ENCODE assay signal across 15 cellular contexts in genomic region chr15:83115831-83116565, GRCh38. TPM values are rescaled to one million over a fixed set of nuclear protein-coding genes. Genes with fewer than 3 reads are reported as not detected.
DNase-seq lines count a peak whose midpoint lies in the region; ATAC-seq and TF ChIP-seq lines count a peak whose summit lies in the region.
"Had no signal": no experiment of that assay in that cellular context is flagged by ENCODE, and none has a peak within 500 bp of the region (broad histone marks: within the 10 kb centered on the region; RNA-seq: fewer than 3 reads in every experiment).

No MANE protein-coding gene starts in this region.

- no peaks in the 10 kb centered on the region for H3K9me3 Mint-ChIP-seq in activated CD8-positive, alpha-beta T cell treated with anti-CD3 and anti-CD28 coated beads, Interleukin-2, amount 10 ng/mL, durations not matched to agents 7 days and 5 days (ENCODE audit: insufficient read depth)
- peaks cover 3% of the 10 kb centered on the region; the same call in 2 of the 3 replicates for H3K9me3 Mint-ChIP-seq in GM23338
- H3K9me3 Mint-ChIP-seq: activated T-cell treated with anti-CD3 and anti-CD28 coated beads, Interleukin-2, amount 50 U/mL, for 4 hours; neural progenitor cell had no signal

- no peak for TF ChIP-seq CTCF in GM23338 (conservative IDR thresholded peaks at IDR 0.05; ENCODE audit: low read depth in 2 of 2)
- TF ChIP-seq CTCF in ovary (IDR thresholded peaks at IDR 0.05), result no peak

- 90 to 94% (median 91%) methylated on average over 11 of the region's 11 CpGs for WGBS in ovary, 3 donors

- H3K27ac ChIP-seq in GM23338 (ENCODE audit: low read depth), result no peak overlapping the region
- H3K27ac ChIP-seq in ovary, result no peak overlapping the region
- H3K27ac ChIP-seq: ascending aorta, neural progenitor cell, SK-N-MC had no signal

- H3K79me2 ChIP-seq in GM23338 (replicated peaks; ENCODE audit: insufficient read depth), result no peaks in the 10 kb centered on the region

- H3K36me3 ChIP-seq in GM23338 (ENCODE audit: insufficient read depth) (no peaks in the 10 kb centered on the region), ovary (no peaks in the 10 kb centered on the region)
- H3K36me3 ChIP-seq: neural progenitor cell had no signal

- no peak for TF ChIP-seq POLR2A in ovary (IDR thresholded peaks at IDR 0.05)

- no peaks in the 10 kb centered on the region for H3K9me3 ChIP-seq in ovary
- H3K9me3 ChIP-seq: ascending aorta had no signal

- TF ChIP-seq EP300 in ovary (IDR thresholded peaks at IDR 0.05), result no peak

- no peak overlapping the region for H3K4me3 Mint-ChIP-seq in activated CD8-positive, alpha-beta T cell treated with anti-CD3 and anti-CD28 coated beads, Interleukin-2, amount 10 ng/mL, durations not matched to agents 7 days and 5 days
- H3K4me3 Mint-ChIP-seq in GM23338, result no peak overlapping the region
- H3K4me3 Mint-ChIP-seq: activated T-cell treated with anti-CD3 and anti-CD28 coated beads, Interleukin-2, amount 50 U/mL, for 4 hours; dendritic cell treated with granulocyte-macrophage colony-stimulating factor and Interleukin-4, amounts not matched to agents 40 ng/mL and 50 ng/mL, for 4 days; neural progenitor cell had no signal

- H3K4me3 ChIP-seq in GM23338 (no peak overlapping the region), ovary (no peak overlapping the region)
- H3K4me3 ChIP-seq: ascending aorta, neural progenitor cell, SK-N-MC had no signal

- intact Hi-C loops in ovary (cut with DNase I), result no loop called here

- peak; percentile 70 for ATAC-seq in GM18508 (IDR thresholded peaks at IDR 0.05; ENCODE audit: insufficient read depth, unreplicated experiment)
- peak; percentile 50 for ATAC-seq in GM21360 (IDR thresholded peaks at IDR 0.05; ENCODE audit: unreplicated experiment)
- peak; percentile 68 for ATAC-seq in HG02973 (IDR thresholded peaks at IDR 0.05; ENCODE audit: unreplicated experiment)
- no peak for ATAC-seq in activated CD8-positive, alpha-beta T cell treated with anti-CD3 and anti-CD28 coated beads, Interleukin-2, amount 10 ng/mL, durations not matched to agents 7 days and 5 days
- ATAC-seq in GM23338, result no peak

- CTCF ChIA-PET in activated CD8-positive, alpha-beta T cell treated with anti-CD3 and anti-CD28 coated beads, Interleukin-2, amount 10 ng/mL, durations not matched to agents 7 days and 5 days (lab: Charles Lee), result interaction anchor here (1.2 kb wide), 1 partner anchor 8 kb away, joined by 3 read pairs; the partner anchor contains the start of gene TM6SF1

- H3K4me1 Mint-ChIP-seq in activated CD8-positive, alpha-beta T cell treated with anti-CD3 and anti-CD28 coated beads, Interleukin-2, amount 10 ng/mL, durations not matched to agents 7 days and 5 days (ENCODE audit: low read depth), result peaks cover 8% of the 10 kb centered on the region
- H3K4me1 Mint-ChIP-seq in GM23338, result peaks cover 3% of the 10 kb centered on the region

- no peaks in the 10 kb centered on the region for H3F3A ChIP-seq in GM23338 (replicated peaks; ENCODE audit: low read depth)

- peaks cover 45% of the 10 kb centered on the region for H3K36me3 Mint-ChIP-seq in activated CD8-positive, alpha-beta T cell treated with anti-CD3 and anti-CD28 coated beads, Interleukin-2, amount 10 ng/mL, durations not matched to agents 7 days and 5 days (ENCODE audit: low read depth)
- H3K36me3 Mint-ChIP-seq in GM23338 (ENCODE audit: low read depth), result peaks cover 3% of the 10 kb centered on the region; the same call in 1 of the 3 replicates

- peak; percentile 11 for DNase-seq in activated CD8-positive, alpha-beta T cell treated with anti-CD3 and anti-CD28 coated beads, Interleukin-2, amount 10 ng/mL, durations not matched to agents 7 days and 5 days
- no peak for DNase-seq in GM23338 (ENCODE audit: low spot score)
- DNase-seq in NCI-H2029 (lab: John Stamatoyannopoulos, UW), result no peak
- DNase-seq in hippocampal formation (lab: John Stamatoyannopoulos, UW), result no peak
- no peak for DNase-seq in ovary
- DNase-seq: activated T-cell treated with anti-CD3 and anti-CD28 coated beads, Interleukin-2, amount 50 U/mL, for 4 hours; C1 segment of cervical spinal cord; substantia nigra had no signal

- H2AFZ ChIP-seq in GM23338, result no peak overlapping the region
- H2AFZ ChIP-seq: neural progenitor cell had no signal

- H3K27me3 Mint-ChIP-seq in activated CD8-positive, alpha-beta T cell treated with anti-CD3 and anti-CD28 coated beads, Interleukin-2, amount 10 ng/mL, durations not matched to agents 7 days and 5 days (ENCODE audit: low read depth), result no peaks in the 10 kb centered on the region
- peaks cover 6% of the 10 kb centered on the region for H3K27me3 Mint-ChIP-seq in GM23338 (ENCODE audit: insufficient read depth, low read depth, poor library complexity)
- H3K27me3 Mint-ChIP-seq: dendritic cell treated with granulocyte-macrophage colony-stimulating factor and Interleukin-4, amounts not matched to agents 40 ng/mL and 50 ng/mL, for 4 days had no signal

- H3K27me3 ChIP-seq in GM23338 (ENCODE audit: insufficient read depth) (no peaks in the 10 kb centered on the region), ovary (no peaks in the 10 kb centered on the region)
- H3K27me3 ChIP-seq: ascending aorta, neural progenitor cell had no signal

- POLR2A ChIA-PET in activated CD8-positive, alpha-beta T cell treated with anti-CD3 and anti-CD28 coated beads, Interleukin-2, amount 10 ng/mL, durations not matched to agents 7 days and 5 days (lab: Charles Lee), result no interaction called here

- 0 out of 2 replicates have a peak, but pooled peaks cover 4% of the 10 kb centered on the region for H3K9me2 ChIP-seq in GM23338 (ENCODE audit: insufficient read depth)

- no peak overlapping the region for H3K4me2 ChIP-seq in GM23338
- H3K4me2 ChIP-seq: neural progenitor cell had no signal

- H4K20me1 ChIP-seq in GM23338 (replicated peaks; ENCODE audit: insufficient read depth), result no peaks in the 10 kb centered on the region

- H3K27ac Mint-ChIP-seq in activated CD8-positive, alpha-beta T cell treated with anti-CD3 and anti-CD28 coated beads, Interleukin-2, amount 10 ng/mL, durations not matched to agents 7 days and 5 days, result no peak overlapping the region
- no peak overlapping the region for H3K27ac Mint-ChIP-seq in GM23338
- H3K27ac Mint-ChIP-seq: dendritic cell treated with granulocyte-macrophage colony-stimulating factor and Interleukin-4, amounts not matched to agents 40 ng/mL and 50 ng/mL, for 4 days; neural progenitor cell had no signal

- H3K4me1 ChIP-seq in GM23338 (ENCODE audit: insufficient read depth) (no peaks in the 10 kb centered on the region), ovary (ENCODE audit: insufficient read depth) (no peaks in the 10 kb centered on the region)
- H3K4me1 ChIP-seq: ascending aorta, neural progenitor cell had no signal

TF ChIP-seq in GM23338, 12 proteins besides CTCF, POLR2A, EP300 and RAD21 (continues in another document):
- TF ChIP-seq STAT1 (IDR thresholded peaks at IDR 0.05; ENCODE audit: unreplicated experiment), result no peak
- no peak for TF ChIP-seq ZNF114 (CRISPR knock-in tag; IDR thresholded peaks at IDR 0.05)
- TF ChIP-seq POLR2AphosphoS5 (IDR thresholded peaks at IDR 0.05; ENCODE audit: low read depth), result no peak
- TF ChIP-seq ZNF331 (CRISPR knock-in tag; IDR thresholded peaks at IDR 0.05; ENCODE audit: low read depth), result no peak

RNA-seq across cellular contexts. Expression of gene TM6SF1, which starts 8.6 kb away (rescaled TPM):
- total RNA-seq in activated CD8-positive, alpha-beta T cell treated with anti-CD3 and anti-CD28 coated beads, Interleukin-2, amount 10 ng/mL, durations not matched to agents 7 days and 5 days, result 10 to 100 TPM; 18.2 to 22.1 TPM
- 0.80 and 1.8 TPM in 2 replicates for total RNA-seq in GM23338 (2014; rRNA removed; shearing (Covaris generic))
- polyA plus RNA-seq in GM23338 (2016; fragmentation: Nextera tagmentation; extraction: Ambion mirVana), result 1.5 TPM in 1 of 2 replicates, not detected in the other
- total RNA-seq in ovary, result 1 to 10 TPM in 6 of 7 donors, under 1 TPM in 1; 0.76 to 5.9 (median 2.7) TPM
- 1 to 10 TPM; 3.4 to 4.9 TPM for polyA plus RNA-seq in ovary

RNA-seq across cellular contexts. Expression of gene BTBD1, which starts 48.9 kb away (rescaled TPM):
- 10 to 100 TPM; 67.4 to 70.9 TPM for total RNA-seq in activated CD8-positive, alpha-beta T cell treated with anti-CD3 and anti-CD28 coated beads, Interleukin-2, amount 10 ng/mL, durations not matched to agents 7 days and 5 days
- total RNA-seq in GM23338 (2014; rRNA removed; shearing (Covaris generic)), result 66.1 and 70.3 TPM in 2 replicates
- polyA plus RNA-seq in GM23338 (2016; fragmentation: Nextera tagmentation; extraction: Ambion mirVana), result 11.5 and 12.6 TPM in 2 replicates
- 10 to 100 TPM; 39.2 to 85.5 (median 44.4) TPM for total RNA-seq in ovary
- polyA plus RNA-seq in ovary, result 10 to 100 TPM; 24.3 to 44.9 TPM

Comparison
In these comparisons a context has a peak if more than half of its experiments do, and no peak if none do; other contexts are left out.
1. ATAC-seq: peak in GM18508 (single experiment), GM21360 (single experiment) and HG02973 (single experiment); none in activated CD8-positive, alpha-beta T cell treated with anti-CD3 and anti-CD28 coated beads, Interleukin-2, amount 10 ng/mL, durations not matched to agents 7 days and 5 days (single experiment) and GM23338 (single experiment).